26 cellular contexts compared by ENCODE assay signal in genomic region chr1:200518524-200518923, GRCh38.
A peak's percentile ranks its signal among the peaks of the same experiment; 100 is the strongest.
DNase-seq lines count a peak whose midpoint lies in the region; ATAC-seq and TF ChIP-seq lines count a peak whose summit lies in the region.
"Had no signal": no experiment of that assay in that cellular context is flagged by ENCODE, and none has a peak within 500 bp of the region (broad histone marks: within the 10 kb centered on the region; RNA-seq: fewer than 3 reads in every experiment).

No MANE protein-coding gene starts in this region.

- H3K4me3 ChIP-seq in fibroblast of pulmonary artery (replicated peaks; ENCODE audit: low read depth, low read length) = no peak overlapping the region
- H3K4me3 ChIP-seq: GM23338, stomach, thyroid gland had no signal

- in situ Hi-C loops in Caki2 (cut with HindIII; ENCODE audit: low pct_unique_long_range_greater_than_20kb, low sequenced_read_pairs) = no loop called here

- no peak for TF ChIP-seq CTCF in fibroblast of pulmonary artery (IDR thresholded peaks at IDR 0.05; ENCODE audit: low read length, missing control alignments)

- intact Hi-C loops in Right ventricle myocardium inferior (cut with DNase I) = no loop called here

- peak; percentile 33 for DNase-seq in DMS53 (lab: John Stamatoyannopoulos, UW)
- no peak for DNase-seq in DMS53 treated with DMSO at 0.1 percent for 48 hours (lab: John Stamatoyannopoulos, UW; ENCODE audit: unreplicated experiment)
- DNase-seq in Caki2 (ENCODE audit: low read depth) = peak; percentile 17
- peak; percentile 13 for DNase-seq in NCI-H2227 (lab: John Stamatoyannopoulos, UW; ENCODE audit: unreplicated experiment)
- peak; percentile 15 for DNase-seq in fibroblast of pulmonary artery (ENCODE audit: low read depth)
- DNase-seq in HuH-7 (ENCODE audit: low spot score) = no peak
- DNase-seq in NCI-H2196 (lab: John Stamatoyannopoulos, UW; ENCODE audit: unreplicated experiment) = no peak
- DNase-seq in Right ventricle myocardium inferior (ENCODE audit: missing footprints) = no peak
- DNase-seq: 8988T; activated CD4-positive, alpha-beta T cell treated with anti-CD3 and anti-CD28 coated beads for 48 hours; activated gamma-delta T cell; activated naive CD8-positive, alpha-beta T cell treated with anti-CD3 and anti-CD28 coated beads, Interleukin-2, amount 10 ng/mL, durations not matched to agents 7 days and 5 days; activated T-cell treated with anti-CD3 and anti-CD28 coated beads, Interleukin-2, amount 50 U/mL, for 1 hour; CD4-positive, CD25-positive, alpha-beta regulatory T cell; central memory CD4-positive, alpha-beta T cell; NCI-H226; NCI-H774; OCI-M1; SHP77; small intestine; stomach; SW 1271; T1000; thyroid gland; WERI-Rb-1 had no signal

- no peak for ATAC-seq in Right ventricle myocardium inferior
- ATAC-seq: GM23338 had no signal

Comparison
In these comparisons a context has a peak if more than half of its experiments do, and no peak if none do; other contexts are left out.
1. DNase-seq: peak in DMS53 (single experiment), Caki2 (single experiment), NCI-H2227 (single experiment) and fibroblast of pulmonary artery (single experiment); none in DMS53 treated with DMSO at 0.1 percent for 48 hours (single experiment), HuH-7 (single experiment), NCI-H2196 (single experiment) and Right ventricle myocardium inferior (single experiment).